ENCODE assay signal across 19 cellular contexts in genomic region chr6:82741325-82741995, GRCh38.
"Had no signal": no experiment of that assay in that cellular context is flagged by ENCODE, and none has a peak within 500 bp of the region (broad histone marks: within the 10 kb centered on the region; RNA-seq: fewer than 3 reads in every experiment).

No MANE protein-coding gene starts in this region.

- ATAC-seq: activated CD8-positive, alpha-beta T cell treated with anti-CD3 and anti-CD28 coated beads, Interleukin-2, amount 10 ng/mL, durations not matched to agents 7 days and 5 days; gastroesophageal sphincter; left lung; pancreas; stimulated activated naive CD8-positive, alpha-beta T cell treated with anti-CD3 and anti-CD28 coated beads, Interleukin-15, Interleukin-2, amounts not matched to agents 100 U/mL and 50 U/mL, for 24 hours; upper lobe of right lung had no signal

- FAIRE-seq: keratinocyte, pancreas had no signal

- H3K4me3 ChIP-seq: colonic mucosa, gastroesophageal sphincter, left lung, pancreas, upper lobe of right lung had no signal

- H3K27ac Mint-ChIP-seq: activated CD8-positive, alpha-beta T cell treated with anti-CD3 and anti-CD28 coated beads, Interleukin-2, amount 10 ng/mL, durations not matched to agents 7 days and 5 days; activated naive CD4-positive, alpha-beta T cell treated with anti-CD3 and anti-CD28 coated beads for 36 hours; memory B cell; nephron progenitor cell had no signal

- H3K27me3 ChIP-seq: colonic mucosa, gastroesophageal sphincter, left lung, pancreas, upper lobe of right lung had no signal

- H3K36me3 ChIP-seq: colonic mucosa, gastroesophageal sphincter, left lung, pancreas, upper lobe of right lung, WERI-Rb-1 had no signal

- H3K4me3 Mint-ChIP-seq: activated CD8-positive, alpha-beta T cell treated with anti-CD3 and anti-CD28 coated beads, Interleukin-2, amount 10 ng/mL, durations not matched to agents 7 days and 5 days; activated naive CD4-positive, alpha-beta T cell treated with anti-CD3 and anti-CD28 coated beads for 36 hours; memory B cell; nephron progenitor cell had no signal

- H3K9me3 Mint-ChIP-seq: activated naive CD4-positive, alpha-beta T cell treated with anti-CD3 and anti-CD28 coated beads for 36 hours; memory B cell; nephron progenitor cell had no signal

- H3K27me3 Mint-ChIP-seq: memory B cell had no signal

- H3K27ac ChIP-seq: colonic mucosa, gastroesophageal sphincter, left lung, pancreas, upper lobe of right lung, WERI-Rb-1 had no signal

- H3K4me1 ChIP-seq: colonic mucosa, gastroesophageal sphincter, left lung, pancreas, upper lobe of right lung had no signal

- H3K4me1 Mint-ChIP-seq: memory B cell had no signal

- H3K9me3 ChIP-seq: colonic mucosa, gastroesophageal sphincter, left lung, pancreas, upper lobe of right lung had no signal

- H3K36me3 Mint-ChIP-seq: memory B cell had no signal

- DNase-seq: activated CD4-positive, alpha-beta T cell treated with anti-CD3 and anti-CD28 coated beads for 4 hours; activated CD8-positive, alpha-beta memory T cell treated with anti-CD3 and anti-CD28 coated beads, Interleukin-2, amount 50 U/mL, for 48 hours; activated CD8-positive, alpha-beta T cell treated with anti-CD3 and anti-CD28 coated beads, Interleukin-2, amount 10 ng/mL, durations not matched to agents 7 days and 5 days; activated naive CD4-positive, alpha-beta T cell treated with anti-CD3 and anti-CD28 coated beads for 36 hours; caudate nucleus; colonic mucosa; effector CD8-positive, alpha-beta T cell; left lung; nephron progenitor cell; pancreas; stimulated activated CD4-positive, alpha-beta T cell treated with anti-CD3 and anti-CD28 coated beads, Interleukin-4, amount 100 ng/mL, for 1 hour; stimulated activated CD8-positive, alpha-beta memory T cell treated with anti-CD3 and anti-CD28 coated beads, Interleukin-4, amount 100 ng/mL, for 48 hours; stimulated activated naive CD8-positive, alpha-beta T cell treated with anti-CD3 and anti-CD28 coated beads, Interleukin-15, Interleukin-2, amounts not matched to agents 100 U/mL and 50 U/mL, for 24 hours; T1000; upper lobe of right lung; WERI-Rb-1 had no signal
